1 cellular context compared by ENCODE assay signal in the genomic region with DNA sequence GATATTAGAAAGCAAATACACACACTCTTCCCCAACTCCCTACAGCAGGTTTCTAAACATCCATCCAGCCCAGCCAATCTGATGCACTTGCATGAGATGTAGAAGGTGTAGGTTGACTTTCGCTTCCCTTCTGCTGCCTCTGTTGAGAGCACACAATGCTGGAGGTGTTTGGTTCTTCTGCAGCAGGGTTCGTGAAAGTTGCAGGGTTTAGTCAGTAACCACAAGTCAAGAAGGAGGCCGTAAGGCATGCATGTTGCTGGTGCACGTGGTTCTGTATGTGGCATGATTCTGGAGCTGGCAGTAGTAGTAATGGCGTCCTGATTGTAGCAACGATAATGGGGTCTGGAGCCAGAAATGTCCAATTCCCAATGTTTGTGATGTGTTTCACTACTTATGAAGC.
TF ChIP-seq lines count a peak whose summit lies in the region.

No MANE protein-coding gene starts in this region.

TF ChIP-seq in GM12878, 131 proteins besides CTCF, POLR2A, EP300 and RAD21 (continued from another document and continues in another):
- TF ChIP-seq SP1 (IDR thresholded peaks at IDR 0.05; ENCODE audit: low read depth, low read length): peak; percentile 44
- TF ChIP-seq BACH1 (IDR thresholded peaks at IDR 0.05; ENCODE audit: borderline replicate concordance): peak; percentile 45; the same call in 1 of the 2 replicates
- TF ChIP-seq, protein P1, sequence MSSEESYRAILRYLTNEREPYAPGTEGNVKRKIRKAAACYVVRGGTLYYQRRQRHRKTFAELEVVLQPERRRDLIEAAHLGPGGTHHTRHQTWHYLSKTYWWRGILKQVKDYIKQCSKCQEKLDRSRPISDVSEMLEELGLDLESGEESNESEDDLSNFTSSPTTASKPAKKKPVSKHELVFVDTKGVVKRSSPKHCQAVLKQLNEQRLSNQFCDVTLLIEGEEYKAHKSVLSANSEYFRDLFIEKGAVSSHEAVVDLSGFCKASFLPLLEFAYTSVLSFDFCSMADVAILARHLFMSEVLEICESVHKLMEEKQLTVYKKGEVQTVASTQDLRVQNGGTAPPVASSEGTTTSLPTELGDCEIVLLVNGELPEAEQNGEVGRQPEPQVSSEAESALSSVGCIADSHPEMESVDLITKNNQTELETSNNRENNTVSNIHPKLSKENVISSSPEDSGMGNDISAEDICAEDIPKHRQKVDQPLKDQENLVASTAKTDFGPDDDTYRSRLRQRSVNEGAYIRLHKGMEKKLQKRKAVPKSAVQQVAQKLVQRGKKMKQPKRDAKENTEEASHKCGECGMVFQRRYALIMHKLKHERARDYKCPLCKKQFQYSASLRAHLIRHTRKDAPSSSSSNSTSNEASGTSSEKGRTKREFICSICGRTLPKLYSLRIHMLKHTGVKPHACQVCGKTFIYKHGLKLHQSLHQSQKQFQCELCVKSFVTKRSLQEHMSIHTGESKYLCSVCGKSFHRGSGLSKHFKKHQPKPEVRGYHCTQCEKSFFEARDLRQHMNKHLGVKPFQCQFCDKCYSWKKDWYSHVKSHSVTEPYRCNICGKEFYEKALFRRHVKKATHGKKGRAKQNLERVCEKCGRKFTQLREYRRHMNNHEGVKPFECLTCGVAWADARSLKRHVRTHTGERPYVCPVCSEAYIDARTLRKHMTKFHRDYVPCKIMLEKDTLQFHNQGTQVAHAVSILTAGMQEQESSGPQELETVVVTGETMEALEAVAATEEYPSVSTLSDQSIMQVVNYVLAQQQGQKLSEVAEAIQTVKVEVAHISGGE (CRISPR knock-in tag; IDR thresholded peaks at IDR 0.05): no peak
- peak; percentile 78 for TF ChIP-seq BCL11A (IDR thresholded peaks at IDR 0.05; ENCODE audit: low read depth, low read length)
- no peak for TF ChIP-seq ZNF384 (IDR thresholded peaks at IDR 0.05; ENCODE audit: borderline replicate concordance, low read depth, low read length)
- peak; percentile 80 for TF ChIP-seq FOXM1 (IDR thresholded peaks at IDR 0.05; ENCODE audit: low read depth, low read length)
- peak; percentile 35; the same call in 1 of the 2 replicates for TF ChIP-seq SMC3 (IDR thresholded peaks at IDR 0.05; ENCODE audit: borderline replicate concordance, low read length)
- TF ChIP-seq EZH2 (IDR thresholded peaks at IDR 0.05; ENCODE audit: borderline replicate concordance, control insufficient read depth, low read depth, low read length): no peak
- TF ChIP-seq, protein P2, sequence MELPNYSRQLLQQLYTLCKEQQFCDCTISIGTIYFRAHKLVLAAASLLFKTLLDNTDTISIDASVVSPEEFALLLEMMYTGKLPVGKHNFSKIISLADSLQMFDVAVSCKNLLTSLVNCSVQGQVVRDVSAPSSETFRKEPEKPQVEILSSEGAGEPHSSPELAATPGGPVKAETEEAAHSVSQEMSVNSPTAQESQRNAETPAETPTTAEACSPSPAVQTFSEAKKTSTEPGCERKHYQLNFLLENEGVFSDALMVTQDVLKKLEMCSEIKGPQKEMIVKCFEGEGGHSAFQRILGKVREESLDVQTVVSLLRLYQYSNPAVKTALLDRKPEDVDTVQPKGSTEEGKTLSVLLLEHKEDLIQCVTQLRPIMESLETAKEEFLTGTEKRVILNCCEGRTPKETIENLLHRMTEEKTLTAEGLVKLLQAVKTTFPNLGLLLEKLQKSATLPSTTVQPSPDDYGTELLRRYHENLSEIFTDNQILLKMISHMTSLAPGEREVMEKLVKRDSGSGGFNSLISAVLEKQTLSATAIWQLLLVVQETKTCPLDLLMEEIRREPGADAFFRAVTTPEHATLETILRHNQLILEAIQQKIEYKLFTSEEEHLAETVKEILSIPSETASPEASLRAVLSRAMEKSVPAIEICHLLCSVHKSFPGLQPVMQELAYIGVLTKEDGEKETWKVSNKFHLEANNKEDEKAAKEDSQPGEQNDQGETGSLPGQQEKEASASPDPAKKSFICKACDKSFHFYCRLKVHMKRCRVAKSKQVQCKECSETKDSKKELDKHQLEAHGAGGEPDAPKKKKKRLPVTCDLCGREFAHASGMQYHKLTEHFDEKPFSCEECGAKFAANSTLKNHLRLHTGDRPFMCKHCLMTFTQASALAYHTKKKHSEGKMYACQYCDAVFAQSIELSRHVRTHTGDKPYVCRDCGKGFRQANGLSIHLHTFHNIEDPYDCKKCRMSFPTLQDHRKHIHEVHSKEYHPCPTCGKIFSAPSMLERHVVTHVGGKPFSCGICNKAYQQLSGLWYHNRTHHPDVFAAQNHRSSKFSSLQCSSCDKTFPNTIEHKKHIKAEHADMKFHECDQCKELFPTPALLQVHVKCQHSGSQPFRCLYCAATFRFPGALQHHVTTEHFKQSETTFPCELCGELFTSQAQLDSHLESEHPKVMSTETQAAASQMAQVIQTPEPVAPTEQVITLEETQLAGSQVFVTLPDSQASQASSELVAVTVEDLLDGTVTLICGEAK (IDR thresholded peaks at IDR 0.05; ENCODE audit: borderline replicate concordance): no peak
- TF ChIP-seq, protein P3, sequence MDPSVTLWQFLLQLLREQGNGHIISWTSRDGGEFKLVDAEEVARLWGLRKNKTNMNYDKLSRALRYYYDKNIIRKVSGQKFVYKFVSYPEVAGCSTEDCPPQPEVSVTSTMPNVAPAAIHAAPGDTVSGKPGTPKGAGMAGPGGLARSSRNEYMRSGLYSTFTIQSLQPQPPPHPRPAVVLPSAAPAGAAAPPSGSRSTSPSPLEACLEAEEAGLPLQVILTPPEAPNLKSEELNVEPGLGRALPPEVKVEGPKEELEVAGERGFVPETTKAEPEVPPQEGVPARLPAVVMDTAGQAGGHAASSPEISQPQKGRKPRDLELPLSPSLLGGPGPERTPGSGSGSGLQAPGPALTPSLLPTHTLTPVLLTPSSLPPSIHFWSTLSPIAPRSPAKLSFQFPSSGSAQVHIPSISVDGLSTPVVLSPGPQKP (IDR thresholded peaks at IDR 0.05; ENCODE audit: low read depth, low read length): no peak
- peak; percentile 86 for TF ChIP-seq EED (IDR thresholded peaks at IDR 0.05; ENCODE audit: low read depth)
- peak; percentile 91; the same call in 2 of the 3 replicates for TF ChIP-seq POU2F2 (IDR thresholded peaks at IDR 0.05; ENCODE audit: borderline replicate concordance, low read depth, low read length)
- TF ChIP-seq, protein P4, sequence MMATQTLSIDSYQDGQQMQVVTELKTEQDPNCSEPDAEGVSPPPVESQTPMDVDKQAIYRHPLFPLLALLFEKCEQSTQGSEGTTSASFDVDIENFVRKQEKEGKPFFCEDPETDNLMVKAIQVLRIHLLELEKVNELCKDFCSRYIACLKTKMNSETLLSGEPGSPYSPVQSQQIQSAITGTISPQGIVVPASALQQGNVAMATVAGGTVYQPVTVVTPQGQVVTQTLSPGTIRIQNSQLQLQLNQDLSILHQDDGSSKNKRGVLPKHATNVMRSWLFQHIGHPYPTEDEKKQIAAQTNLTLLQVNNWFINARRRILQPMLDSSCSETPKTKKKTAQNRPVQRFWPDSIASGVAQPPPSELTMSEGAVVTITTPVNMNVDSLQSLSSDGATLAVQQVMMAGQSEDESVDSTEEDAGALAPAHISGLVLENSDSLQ (IDR thresholded peaks at IDR 0.05): no peak
- no peak for TF ChIP-seq GABPA (IDR thresholded peaks at IDR 0.05; ENCODE audit: low read depth)
- 0 out of 2 replicates have a peak, but pooled peaks have one; percentile 38 for TF ChIP-seq SMARCA5 (IDR thresholded peaks at IDR 0.05)
- TF ChIP-seq NBN (IDR thresholded peaks at IDR 0.05): peak; percentile 81; the same call in 1 of the 2 replicates
- TF ChIP-seq, protein P5, sequence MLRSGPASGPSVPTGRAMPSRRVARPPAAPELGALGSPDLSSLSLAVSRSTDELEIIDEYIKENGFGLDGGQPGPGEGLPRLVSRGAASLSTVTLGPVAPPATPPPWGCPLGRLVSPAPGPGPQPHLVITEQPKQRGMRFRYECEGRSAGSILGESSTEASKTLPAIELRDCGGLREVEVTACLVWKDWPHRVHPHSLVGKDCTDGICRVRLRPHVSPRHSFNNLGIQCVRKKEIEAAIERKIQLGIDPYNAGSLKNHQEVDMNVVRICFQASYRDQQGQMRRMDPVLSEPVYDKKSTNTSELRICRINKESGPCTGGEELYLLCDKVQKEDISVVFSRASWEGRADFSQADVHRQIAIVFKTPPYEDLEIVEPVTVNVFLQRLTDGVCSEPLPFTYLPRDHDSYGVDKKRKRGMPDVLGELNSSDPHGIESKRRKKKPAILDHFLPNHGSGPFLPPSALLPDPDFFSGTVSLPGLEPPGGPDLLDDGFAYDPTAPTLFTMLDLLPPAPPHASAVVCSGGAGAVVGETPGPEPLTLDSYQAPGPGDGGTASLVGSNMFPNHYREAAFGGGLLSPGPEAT (IDR thresholded peaks at IDR 0.05; ENCODE audit: low read depth): peak; percentile 84
- TF ChIP-seq, protein P6, sequence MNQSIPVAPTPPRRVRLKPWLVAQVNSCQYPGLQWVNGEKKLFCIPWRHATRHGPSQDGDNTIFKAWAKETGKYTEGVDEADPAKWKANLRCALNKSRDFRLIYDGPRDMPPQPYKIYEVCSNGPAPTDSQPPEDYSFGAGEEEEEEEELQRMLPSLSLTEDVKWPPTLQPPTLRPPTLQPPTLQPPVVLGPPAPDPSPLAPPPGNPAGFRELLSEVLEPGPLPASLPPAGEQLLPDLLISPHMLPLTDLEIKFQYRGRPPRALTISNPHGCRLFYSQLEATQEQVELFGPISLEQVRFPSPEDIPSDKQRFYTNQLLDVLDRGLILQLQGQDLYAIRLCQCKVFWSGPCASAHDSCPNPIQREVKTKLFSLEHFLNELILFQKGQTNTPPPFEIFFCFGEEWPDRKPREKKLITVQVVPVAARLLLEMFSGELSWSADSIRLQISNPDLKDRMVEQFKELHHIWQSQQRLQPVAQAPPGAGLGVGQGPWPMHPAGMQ (IDR thresholded peaks at IDR 0.05; ENCODE audit: borderline replicate concordance): no peak
- TF ChIP-seq, protein P7, sequence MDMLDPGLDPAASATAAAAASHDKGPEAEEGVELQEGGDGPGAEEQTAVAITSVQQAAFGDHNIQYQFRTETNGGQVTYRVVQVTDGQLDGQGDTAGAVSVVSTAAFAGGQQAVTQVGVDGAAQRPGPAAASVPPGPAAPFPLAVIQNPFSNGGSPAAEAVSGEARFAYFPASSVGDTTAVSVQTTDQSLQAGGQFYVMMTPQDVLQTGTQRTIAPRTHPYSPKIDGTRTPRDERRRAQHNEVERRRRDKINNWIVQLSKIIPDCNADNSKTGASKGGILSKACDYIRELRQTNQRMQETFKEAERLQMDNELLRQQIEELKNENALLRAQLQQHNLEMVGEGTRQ (IDR thresholded peaks at IDR 0.05; ENCODE audit: borderline replicate concordance, low read depth, low read length): no peak; the same call in 1 of the 2 replicates
- TF ChIP-seq DPF2 (IDR thresholded peaks at IDR 0.05): peak; percentile 81
- no peak for TF ChIP-seq RELA (IDR thresholded peaks at IDR 0.05; ENCODE audit: borderline replicate concordance, partially characterized antibody)
- no peak for TF ChIP-seq CHD4 (IDR thresholded peaks at IDR 0.05)
- TF ChIP-seq RUNX3 (IDR thresholded peaks at IDR 0.05; ENCODE audit: low read length): peak; percentile 98
- TF ChIP-seq, protein P8, sequence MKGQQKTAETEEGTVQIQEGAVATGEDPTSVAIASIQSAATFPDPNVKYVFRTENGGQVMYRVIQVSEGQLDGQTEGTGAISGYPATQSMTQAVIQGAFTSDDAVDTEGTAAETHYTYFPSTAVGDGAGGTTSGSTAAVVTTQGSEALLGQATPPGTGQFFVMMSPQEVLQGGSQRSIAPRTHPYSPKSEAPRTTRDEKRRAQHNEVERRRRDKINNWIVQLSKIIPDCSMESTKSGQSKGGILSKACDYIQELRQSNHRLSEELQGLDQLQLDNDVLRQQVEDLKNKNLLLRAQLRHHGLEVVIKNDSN (IDR thresholded peaks at IDR 0.05; ENCODE audit: borderline replicate concordance, extremely low read length, insufficient read depth, low read depth, low read length): peak; percentile 57
- TF ChIP-seq, protein P9, sequence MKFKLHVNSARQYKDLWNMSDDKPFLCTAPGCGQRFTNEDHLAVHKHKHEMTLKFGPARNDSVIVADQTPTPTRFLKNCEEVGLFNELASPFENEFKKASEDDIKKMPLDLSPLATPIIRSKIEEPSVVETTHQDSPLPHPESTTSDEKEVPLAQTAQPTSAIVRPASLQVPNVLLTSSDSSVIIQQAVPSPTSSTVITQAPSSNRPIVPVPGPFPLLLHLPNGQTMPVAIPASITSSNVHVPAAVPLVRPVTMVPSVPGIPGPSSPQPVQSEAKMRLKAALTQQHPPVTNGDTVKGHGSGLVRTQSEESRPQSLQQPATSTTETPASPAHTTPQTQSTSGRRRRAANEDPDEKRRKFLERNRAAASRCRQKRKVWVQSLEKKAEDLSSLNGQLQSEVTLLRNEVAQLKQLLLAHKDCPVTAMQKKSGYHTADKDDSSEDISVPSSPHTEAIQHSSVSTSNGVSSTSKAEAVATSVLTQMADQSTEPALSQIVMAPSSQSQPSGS (IDR thresholded peaks at IDR 0.05; ENCODE audit: low read length): no peak; the same call in 1 of the 2 replicates
- peak; percentile 49; the same call in 1 of the 2 replicates for TF ChIP-seq ATF7 (IDR thresholded peaks at IDR 0.05; ENCODE audit: low read depth)
- TF ChIP-seq MTA2 (IDR thresholded peaks at IDR 0.05; ENCODE audit: low read depth): peak; percentile 65; the same call in 1 of the 2 replicates
- peak; percentile 52; the same call in 1 of the 2 replicates for TF ChIP-seq HDGF (IDR thresholded peaks at IDR 0.05)
- TF ChIP-seq MTA3 (IDR thresholded peaks at IDR 0.05; ENCODE audit: borderline replicate concordance, low read length): peak; percentile 67; the same call in 1 of the 2 replicates
- peak; percentile 46; the same call in 1 of the 2 replicates for TF ChIP-seq CHD2 (IDR thresholded peaks at IDR 0.05; ENCODE audit: borderline replicate concordance, low read depth, low read length)
- TF ChIP-seq ZNF217 (IDR thresholded peaks at IDR 0.05): no peak
- TF ChIP-seq, protein P10, sequence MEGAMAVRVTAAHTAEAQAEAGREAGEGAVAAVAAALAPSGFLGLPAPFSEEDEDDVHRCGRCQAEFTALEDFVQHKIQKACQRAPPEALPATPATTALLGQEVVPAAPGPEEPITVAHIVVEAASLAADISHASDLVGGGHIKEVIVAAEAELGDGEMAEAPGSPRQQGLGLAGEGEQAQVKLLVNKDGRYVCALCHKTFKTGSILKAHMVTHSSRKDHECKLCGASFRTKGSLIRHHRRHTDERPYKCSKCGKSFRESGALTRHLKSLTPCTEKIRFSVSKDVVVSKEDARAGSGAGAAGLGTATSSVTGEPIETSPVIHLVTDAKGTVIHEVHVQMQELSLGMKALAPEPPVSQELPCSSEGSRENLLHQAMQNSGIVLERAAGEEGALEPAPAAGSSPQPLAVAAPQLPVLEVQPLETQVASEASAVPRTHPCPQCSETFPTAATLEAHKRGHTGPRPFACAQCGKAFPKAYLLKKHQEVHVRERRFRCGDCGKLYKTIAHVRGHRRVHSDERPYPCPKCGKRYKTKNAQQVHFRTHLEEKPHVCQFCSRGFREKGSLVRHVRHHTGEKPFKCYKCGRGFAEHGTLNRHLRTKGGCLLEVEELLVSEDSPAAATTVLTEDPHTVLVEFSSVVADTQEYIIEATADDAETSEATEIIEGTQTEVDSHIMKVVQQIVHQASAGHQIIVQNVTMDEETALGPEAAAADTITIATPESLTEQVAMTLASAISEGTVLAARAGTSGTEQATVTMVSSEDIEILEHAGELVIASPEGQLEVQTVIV (IDR thresholded peaks at IDR 0.05; ENCODE audit: borderline replicate concordance, partially characterized antibody): peak; percentile 85
- TF ChIP-seq PML (IDR thresholded peaks at IDR 0.05; ENCODE audit: low read length): peak; percentile 56; the same call in 1 of the 2 replicates
- no peak for TF ChIP-seq CBX3 (IDR thresholded peaks at IDR 0.05; ENCODE audit: borderline replicate concordance, low read depth)
- peak; percentile 90 for TF ChIP-seq YY1 (IDR thresholded peaks at IDR 0.05; ENCODE audit: low read depth, low read length)
- TF ChIP-seq SIX5 (IDR thresholded peaks at IDR 0.05; ENCODE audit: low read depth, low read length, severe bottlenecking): no peak
- TF ChIP-seq JUND (IDR thresholded peaks at IDR 0.05; ENCODE audit: low read depth, low read length): no peak
- TF ChIP-seq RAD51 (IDR thresholded peaks at IDR 0.05): peak; percentile 82
- no peak for TF ChIP-seq SUPT20H (IDR thresholded peaks at IDR 0.05; ENCODE audit: borderline replicate concordance, control insufficient read depth, low read depth, low read length)
- TF ChIP-seq TCF12 (IDR thresholded peaks at IDR 0.05; ENCODE audit: low read depth, low read length): 0 out of 2 replicates have a peak, but pooled peaks have one; percentile 25
- no peak for TF ChIP-seq NR2C1 (IDR thresholded peaks at IDR 0.05)
